1 cellular context compared by ENCODE assay signal in genomic region chr12:68321140-68321539, GRCh38.
TF ChIP-seq lines count a peak whose summit lies in the region.

No MANE protein-coding gene starts in this region.

TF ChIP-seq in HepG2, 621 proteins besides CTCF, POLR2A, EP300 and RAD21:
- TF ChIP-seq KAT7 (CRISPR knock-in tag; IDR thresholded peaks at IDR 0.05; ENCODE audit: borderline replicate concordance) (no peak), ZNF232 (CRISPR knock-in tag; IDR thresholded peaks at IDR 0.05; ENCODE audit: borderline replicate concordance) (no peak), SNRNP70 (IDR thresholded peaks at IDR 0.05; ENCODE audit: low read depth, low read length) (no peak), ZNF562 (CRISPR knock-in tag; IDR thresholded peaks at IDR 0.05; ENCODE audit: borderline replicate concordance) (no peak), MAFK (conservative IDR thresholded peaks at IDR 0.05 in 1 of 2, IDR thresholded peaks at IDR 0.05 in 1 of 2; ENCODE audit: low read length in 2 of 2) (no peak), PHF5A (CRISPR knock-in tag; IDR thresholded peaks at IDR 0.05; ENCODE audit: low read depth, unreplicated experiment) (no peak), FOXO1 (CRISPR knock-in tag; IDR thresholded peaks at IDR 0.05) (no peak), ZNF251 (CRISPR knock-in tag; IDR thresholded peaks at IDR 0.05) (no peak), ELK4 (CRISPR knock-in tag; IDR thresholded peaks at IDR 0.05; ENCODE audit: borderline replicate concordance) (no peak), SP5 (CRISPR knock-in tag; IDR thresholded peaks at IDR 0.05; ENCODE audit: borderline replicate concordance, low read depth) (no peak), RBFOX2 (IDR thresholded peaks at IDR 0.05; ENCODE audit: low read depth, low read length) (no peak), NAIF1 (CRISPR knock-in tag; IDR thresholded peaks at IDR 0.05; ENCODE audit: borderline replicate concordance) (no peak), ZNF792 (CRISPR knock-in tag; IDR thresholded peaks at IDR 0.05) (no peak), RFXAP (CRISPR knock-in tag; IDR thresholded peaks at IDR 0.05; ENCODE audit: borderline replicate concordance) (no peak), TIGD3 (CRISPR knock-in tag; IDR thresholded peaks at IDR 0.05; ENCODE audit: borderline replicate concordance) (no peak), ZNF558 (CRISPR knock-in tag; IDR thresholded peaks at IDR 0.05; ENCODE audit: borderline replicate concordance) (no peak), FOXK2 (IDR thresholded peaks at IDR 0.05) (no peak), SATB2 (CRISPR knock-in tag; IDR thresholded peaks at IDR 0.05) (no peak), KDM2A (CRISPR knock-in tag; IDR thresholded peaks at IDR 0.05; ENCODE audit: borderline replicate concordance, low read depth) (no peak)
- TF ChIP-seq, protein P1, sequence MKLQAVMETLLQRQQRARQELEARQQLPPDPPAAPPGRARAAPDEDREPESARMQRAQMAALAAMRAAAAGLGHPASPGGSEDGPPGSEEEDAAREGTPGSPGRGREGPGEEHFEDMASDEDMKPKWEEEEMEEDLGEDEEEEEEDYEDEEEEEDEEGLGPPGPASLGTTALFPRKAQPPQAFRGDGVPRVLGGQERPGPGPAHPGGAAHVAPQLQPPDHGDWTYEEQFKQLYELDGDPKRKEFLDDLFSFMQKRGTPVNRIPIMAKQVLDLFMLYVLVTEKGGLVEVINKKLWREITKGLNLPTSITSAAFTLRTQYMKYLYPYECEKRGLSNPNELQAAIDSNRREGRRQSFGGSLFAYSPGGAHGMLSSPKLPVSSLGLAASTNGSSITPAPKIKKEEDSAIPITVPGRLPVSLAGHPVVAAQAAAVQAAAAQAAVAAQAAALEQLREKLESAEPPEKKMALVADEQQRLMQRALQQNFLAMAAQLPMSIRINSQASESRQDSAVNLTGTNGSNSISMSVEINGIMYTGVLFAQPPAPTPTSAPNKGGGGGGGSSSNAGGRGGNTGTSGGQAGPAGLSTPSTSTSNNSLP (IDR thresholded peaks at IDR 0.05; ENCODE audit: low read depth, low read length) = no peak
TF ChIP-seq in HepG2: peak in this region for 0.
